Comparison of ENCODE assay signal across 14 cellular contexts in the genomic region with DNA sequence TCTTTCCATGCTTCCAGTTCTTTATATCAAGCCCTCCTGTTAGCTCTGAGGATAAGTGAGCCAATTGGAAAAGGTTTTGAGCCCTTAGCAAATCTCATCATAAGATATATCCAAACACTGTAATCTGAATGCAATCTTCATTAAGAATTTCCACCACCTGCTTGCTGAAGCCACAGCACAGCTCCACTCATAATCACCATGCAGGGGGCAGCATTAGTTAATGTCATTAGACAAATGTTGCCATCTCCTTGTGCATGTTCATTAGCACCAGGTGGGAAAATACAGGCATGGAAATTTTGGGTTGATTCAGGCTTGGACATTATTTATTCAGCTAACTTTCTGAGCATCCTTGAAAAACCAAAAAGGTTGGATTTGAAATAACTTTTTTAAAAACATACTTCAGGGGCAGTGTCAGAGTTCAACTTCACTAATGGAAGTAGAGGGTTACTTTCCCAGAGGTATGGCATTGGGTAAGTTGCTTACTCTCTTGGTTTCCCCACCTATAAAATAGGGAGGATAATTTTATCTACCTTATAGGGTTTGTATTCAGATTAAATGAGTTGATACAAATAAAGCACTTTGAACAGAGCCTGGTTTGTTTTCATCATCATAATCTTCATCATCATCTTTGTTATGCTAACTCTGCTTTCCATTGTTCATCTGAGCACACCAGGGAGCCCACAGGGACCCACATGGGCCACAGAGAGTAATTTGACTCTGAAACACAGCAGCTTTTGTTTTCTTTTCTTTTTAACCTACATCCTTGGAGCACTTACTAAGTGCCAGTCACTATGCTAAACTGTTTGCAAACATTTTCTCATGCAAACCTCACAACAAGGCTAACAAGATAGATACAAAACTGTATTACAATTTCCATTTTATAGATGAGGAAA.
DNase-seq lines count a peak whose midpoint lies in the region; ATAC-seq and TF ChIP-seq lines count a peak whose summit lies in the region.
"Had no signal": no experiment of that assay in that cellular context is flagged by ENCODE, and none has a peak within 500 bp of the region (broad histone marks: within the 10 kb centered on the region; RNA-seq: fewer than 3 reads in every experiment).

No MANE protein-coding gene starts in this region.

- H3K27me3 Mint-ChIP-seq in WTC11 (ENCODE audit: low read depth), result no peaks in the 10 kb centered on the region; the same call in 1 of the 2 replicates

- peaks cover 7% of the 10 kb centered on the region for H3K9me3 Mint-ChIP-seq in WTC11

- in situ Hi-C loops in mammary epithelial cell (cut with MboI; ENCODE audit: low sequenced_read_pairs in 2 of 2), result no loop called here

- ATAC-seq in WTC11 (peak; percentile 90), HG02938 (IDR thresholded peaks at IDR 0.05; ENCODE audit: unreplicated experiment) (no peak)

- H3K27me3 ChIP-seq in mammary epithelial cell (ENCODE audit: insufficient read depth, low read length), result no peaks in the 10 kb centered on the region
- H3K27me3 ChIP-seq: tibial artery had no signal

- H2AFZ ChIP-seq in mammary epithelial cell (ENCODE audit: low read depth, low read length), result no peak overlapping the region

- H3K79me2 ChIP-seq in mammary epithelial cell (ENCODE audit: insufficient read depth, low read length), result no peaks in the 10 kb centered on the region

- H3K4me2 ChIP-seq in mammary epithelial cell (ENCODE audit: insufficient read depth, low read depth, low read length), result no peak overlapping the region

- no peak overlapping the region for H3K4me3 ChIP-seq in mammary epithelial cell (replicated peaks in 1 of 3; ENCODE audit: insufficient read depth in 1 of 3, low read depth in 2 of 3, low read length in 3 of 3)
- no peak overlapping the region for H3K4me3 ChIP-seq in coronary artery
- H3K4me3 ChIP-seq: tibial artery had no signal

- H3K27ac ChIP-seq in mammary epithelial cell (ENCODE audit: insufficient read depth, low read depth, low read length), result no peak overlapping the region
- no peak overlapping the region for H3K27ac ChIP-seq in coronary artery
- H3K27ac ChIP-seq: epithelial cell of prostate, tibial artery had no signal

- CTCF ChIA-PET in WTC11 (lab: Charles Lee), result interaction anchor here (1.1 to 1.6 kb wide), 5 partner anchors 21 to 503 kb away, joined by 3 to 6 read pairs (median 5); no protein-coding TSS in a partner anchor
- CTCF ChIA-PET in mammary epithelial cell (lab: Charles Lee; ENCODE audit: low non-redundant PET), result no interaction called here

- peaks cover 43% of the 10 kb centered on the region for H3K4me1 Mint-ChIP-seq in WTC11

- no peaks in the 10 kb centered on the region for H4K20me1 ChIP-seq in mammary epithelial cell (ENCODE audit: insufficient read depth, low read length)

- H3K27ac Mint-ChIP-seq in WTC11, result peak overlapping the region; percentile 71

- BruUV-seq in mammary epithelial cell (replicated peaks; lab: Mats Ljungman, UMichigan), result no TSS peak

- H3K4me3 Mint-ChIP-seq in WTC11, result peak overlapping the region; percentile 6; the same call in 1 of the 2 replicates

- intact Hi-C loops in mammary epithelial cell (cut with micrococcal nuclease), result no loop called here

- no peaks in the 10 kb centered on the region for H3K36me3 Mint-ChIP-seq in WTC11

- H3K4me1 ChIP-seq in mammary epithelial cell (ENCODE audit: insufficient read depth, low read length), result peaks cover 11% of the 10 kb centered on the region
- H3K4me1 ChIP-seq: tibial artery had no signal

- H3K9ac ChIP-seq in mammary epithelial cell (ENCODE audit: insufficient read depth, low read length), result no peak overlapping the region

- POLR2A ChIA-PET in WTC11 (lab: Charles Lee), result no interaction called here

- no peaks in the 10 kb centered on the region for H3K36me3 ChIP-seq in mammary epithelial cell (ENCODE audit: insufficient read depth, low read length)
- H3K36me3 ChIP-seq: tibial artery had no signal

- DNase-seq in NCI-H1105 treated with DMSO at 0.1 percent for 48 hours (lab: John Stamatoyannopoulos, UW) (peak; percentile 8), NCI-H1105 (lab: John Stamatoyannopoulos, UW) (no peak), NCI-H1694 (lab: John Stamatoyannopoulos, UW) (peak; percentile 43), WTC11 (ENCODE audit: low spot score) (peak; percentile 19), myocyte (ENCODE audit: low read depth) (peak; percentile 58), mammary epithelial cell (no peak), coronary artery (ENCODE audit: low spot score) (no peak)
- DNase-seq: 8988T; activated naive CD4-positive, alpha-beta T cell treated with anti-CD3 and anti-CD28 coated beads, Interleukin-2, amount 50 U/mL, for 16 hours; KG1; T1000; tibial artery had no signal

- no peaks in the 10 kb centered on the region for H3K9me3 ChIP-seq in mammary epithelial cell (replicated peaks; ENCODE audit: insufficient read depth, low read length)
- H3K9me3 ChIP-seq: tibial artery had no signal

- dilution Hi-C loops in mammary epithelial cell (cut with HindIII; ENCODE audit: low sequenced_read_pairs), result no loop called here

- TF ChIP-seq CTCF in WTC11 (IDR thresholded peaks at IDR 0.05), result no peak
- TF ChIP-seq CTCF in mammary epithelial cell (conservative IDR thresholded peaks at IDR 0.05 in 1 of 2, IDR thresholded peaks at IDR 0.05 in 1 of 2; ENCODE audit: extremely low read depth in 1 of 2, insufficient read depth in 1 of 2, low read depth in 1 of 2, low read length in 2 of 2), result peak in 1 of 2 donors; percentile 10
- TF ChIP-seq CTCF in coronary artery (IDR thresholded peaks at IDR 0.05), result no peak

TF ChIP-seq in WTC11, 78 proteins besides CTCF, POLR2A, EP300 and RAD21:
- TF ChIP-seq, protein P1, sequence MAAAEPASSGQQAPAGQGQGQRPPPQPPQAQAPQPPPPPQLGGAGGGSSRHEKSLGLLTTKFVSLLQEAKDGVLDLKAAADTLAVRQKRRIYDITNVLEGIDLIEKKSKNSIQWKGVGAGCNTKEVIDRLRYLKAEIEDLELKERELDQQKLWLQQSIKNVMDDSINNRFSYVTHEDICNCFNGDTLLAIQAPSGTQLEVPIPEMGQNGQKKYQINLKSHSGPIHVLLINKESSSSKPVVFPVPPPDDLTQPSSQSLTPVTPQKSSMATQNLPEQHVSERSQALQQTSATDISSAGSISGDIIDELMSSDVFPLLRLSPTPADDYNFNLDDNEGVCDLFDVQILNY (CRISPR knock-in tag; IDR thresholded peaks at IDR 0.05), result no peak
- TF ChIP-seq ETV6 (CRISPR knock-in tag; IDR thresholded peaks at IDR 0.05), result 0 out of 2 replicates have a peak, but pooled peaks have one; percentile 33
- TF ChIP-seq NR3C1 (CRISPR knock-in tag; conservative IDR thresholded peaks at IDR 0.05; ENCODE audit: low read depth), result no peak
- peak; percentile 40; the same call in 1 of the 2 replicates for TF ChIP-seq ZNF423 (CRISPR knock-in tag; IDR thresholded peaks at IDR 0.05)
- TF ChIP-seq TP53 (CRISPR knock-in tag; IDR thresholded peaks at IDR 0.05), result no peak
- TF ChIP-seq, protein P2, sequence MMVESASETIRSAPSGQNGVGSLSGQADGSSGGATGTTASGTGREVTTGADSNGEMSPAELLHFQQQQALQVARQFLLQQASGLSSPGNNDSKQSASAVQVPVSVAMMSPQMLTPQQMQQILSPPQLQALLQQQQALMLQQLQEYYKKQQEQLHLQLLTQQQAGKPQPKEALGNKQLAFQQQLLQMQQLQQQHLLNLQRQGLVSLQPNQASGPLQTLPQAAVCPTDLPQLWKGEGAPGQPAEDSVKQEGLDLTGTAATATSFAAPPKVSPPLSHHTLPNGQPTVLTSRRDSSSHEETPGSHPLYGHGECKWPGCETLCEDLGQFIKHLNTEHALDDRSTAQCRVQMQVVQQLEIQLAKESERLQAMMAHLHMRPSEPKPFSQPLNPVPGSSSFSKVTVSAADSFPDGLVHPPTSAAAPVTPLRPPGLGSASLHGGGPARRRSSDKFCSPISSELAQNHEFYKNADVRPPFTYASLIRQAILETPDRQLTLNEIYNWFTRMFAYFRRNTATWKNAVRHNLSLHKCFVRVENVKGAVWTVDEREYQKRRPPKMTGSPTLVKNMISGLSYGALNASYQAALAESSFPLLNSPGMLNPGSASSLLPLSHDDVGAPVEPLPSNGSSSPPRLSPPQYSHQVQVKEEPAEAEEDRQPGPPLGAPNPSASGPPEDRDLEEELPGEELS (CRISPR knock-in tag; IDR thresholded peaks at IDR 0.05), result peak; percentile 62; the same call in 1 of the 2 replicates
- no peak for TF ChIP-seq SMAD4 (CRISPR knock-in tag; IDR thresholded peaks at IDR 0.05)
- 0 out of 2 replicates have a peak, but pooled peaks have one; percentile 30 for TF ChIP-seq SP1 (CRISPR knock-in tag; conservative IDR thresholded peaks at IDR 0.05)
- TF ChIP-seq, protein P3, sequence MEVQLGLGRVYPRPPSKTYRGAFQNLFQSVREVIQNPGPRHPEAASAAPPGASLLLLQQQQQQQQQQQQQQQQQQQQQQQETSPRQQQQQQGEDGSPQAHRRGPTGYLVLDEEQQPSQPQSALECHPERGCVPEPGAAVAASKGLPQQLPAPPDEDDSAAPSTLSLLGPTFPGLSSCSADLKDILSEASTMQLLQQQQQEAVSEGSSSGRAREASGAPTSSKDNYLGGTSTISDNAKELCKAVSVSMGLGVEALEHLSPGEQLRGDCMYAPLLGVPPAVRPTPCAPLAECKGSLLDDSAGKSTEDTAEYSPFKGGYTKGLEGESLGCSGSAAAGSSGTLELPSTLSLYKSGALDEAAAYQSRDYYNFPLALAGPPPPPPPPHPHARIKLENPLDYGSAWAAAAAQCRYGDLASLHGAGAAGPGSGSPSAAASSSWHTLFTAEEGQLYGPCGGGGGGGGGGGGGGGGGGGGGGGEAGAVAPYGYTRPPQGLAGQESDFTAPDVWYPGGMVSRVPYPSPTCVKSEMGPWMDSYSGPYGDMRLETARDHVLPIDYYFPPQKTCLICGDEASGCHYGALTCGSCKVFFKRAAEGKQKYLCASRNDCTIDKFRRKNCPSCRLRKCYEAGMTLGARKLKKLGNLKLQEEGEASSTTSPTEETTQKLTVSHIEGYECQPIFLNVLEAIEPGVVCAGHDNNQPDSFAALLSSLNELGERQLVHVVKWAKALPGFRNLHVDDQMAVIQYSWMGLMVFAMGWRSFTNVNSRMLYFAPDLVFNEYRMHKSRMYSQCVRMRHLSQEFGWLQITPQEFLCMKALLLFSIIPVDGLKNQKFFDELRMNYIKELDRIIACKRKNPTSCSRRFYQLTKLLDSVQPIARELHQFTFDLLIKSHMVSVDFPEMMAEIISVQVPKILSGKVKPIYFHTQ (CRISPR knock-in tag; IDR thresholded peaks at IDR 0.05), result no peak

Comparison
In these comparisons a context has a peak if more than half of its experiments do, and no peak if none do; other contexts are left out.
1. DNase-seq: peak in NCI-H1105 treated with DMSO at 0.1 percent for 48 hours (single experiment), NCI-H1694 (single experiment), WTC11 (single experiment) and myocyte (single experiment); none in NCI-H1105 (single experiment), mammary epithelial cell (single experiment) and coronary artery (single experiment).